ENCODE assay signal across 18 cellular contexts in genomic region chr4:2150076-2150475, GRCh38.
"Had no signal": no experiment of that assay in that cellular context is flagged by ENCODE, and none has a peak within 500 bp of the region (broad histone marks: within the 10 kb centered on the region; RNA-seq: fewer than 3 reads in every experiment).

No MANE protein-coding gene starts in this region.

- FAIRE-seq: RCC 7860 had no signal

- DNase-seq: KBM-7, MV-4-11, NCI-H1092, NCI-H1436, NCI-H187, NCI-H2029, NCI-H2081 treated with DMSO at 0.1 percent for 48 hours, NCI-H2171, NCI-H226, NCI-H446, NCI-H510A, NCI-H524 treated with DMSO at 0.1 percent for 48 hours, NCI-H69, NCI-H774, Right ventricle myocardium superior, RPMI8226, SIG-M5 had no signal
